In the genomic region with DNA sequence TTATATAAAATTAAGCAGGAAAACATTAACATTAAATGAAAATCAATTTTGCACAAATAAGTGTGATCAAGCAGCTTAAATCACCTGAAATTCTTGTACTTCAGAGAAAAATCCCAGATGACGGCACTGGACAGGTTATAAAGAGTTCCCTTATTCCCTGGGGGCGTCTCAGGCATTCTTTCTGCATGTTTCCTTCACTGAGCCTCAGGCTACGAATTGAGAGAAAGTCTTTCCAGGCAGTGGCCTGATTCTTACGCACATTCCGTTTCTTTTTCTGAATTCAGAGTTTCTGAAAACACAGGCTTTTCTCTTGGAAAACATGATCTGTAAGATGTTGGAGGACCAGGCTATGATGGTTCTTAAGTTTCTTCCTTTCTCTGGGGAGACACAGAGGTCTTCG, we compare ENCODE assay signal across 23 cellular contexts. TPM values are rescaled to one million over a fixed set of nuclear protein-coding genes. Genes with fewer than 3 reads are reported as not detected.
DNase-seq lines count a peak whose midpoint lies in the region; ATAC-seq and TF ChIP-seq lines count a peak whose summit lies in the region.
"Had no signal": no experiment of that assay in that cellular context is flagged by ENCODE, and none has a peak within 500 bp of the region (broad histone marks: within the 10 kb centered on the region; RNA-seq: fewer than 3 reads in every experiment).

No MANE protein-coding gene starts in this region.

- no peak for ATAC-seq in GM23338

- H3K27ac Mint-ChIP-seq in GM23338 (peak overlapping the region; percentile 88; the same call in 1 of the 2 replicates), endothelial cell (ENCODE audit: unreplicated experiment) (no peak overlapping the region)
- H3K27ac Mint-ChIP-seq: CD4-positive, alpha-beta T cell had no signal

- H3K27ac ChIP-seq in GM23338 (ENCODE audit: low read depth) = 0 out of 2 replicates have a peak overlapping the region, but pooled peaks have one; percentile 73
- H3K27ac ChIP-seq: BLaER1, Peyer's patch had no signal

- no peak for TF ChIP-seq CTCF in GM23338 (conservative IDR thresholded peaks at IDR 0.05; ENCODE audit: low read depth in 2 of 2)
- TF ChIP-seq CTCF in endothelial cell (IDR thresholded peaks at IDR 0.05; ENCODE audit: unreplicated experiment) = no peak

- no peaks in the 10 kb centered on the region; the same call in 1 of the 2 replicates for H4K20me1 ChIP-seq in GM23338 (replicated peaks; ENCODE audit: insufficient read depth)
- H4K20me1 ChIP-seq: BLaER1 had no signal

- H3K9me2 ChIP-seq in GM23338 (ENCODE audit: insufficient read depth) = no peaks in the 10 kb centered on the region

- H3K36me3 Mint-ChIP-seq in GM23338 (ENCODE audit: low read depth) (peaks cover 53% of the 10 kb centered on the region), endothelial cell (ENCODE audit: low read depth, unreplicated experiment) (peaks cover 54% of the 10 kb centered on the region)

- H3K27me3 Mint-ChIP-seq in GM23338 (ENCODE audit: insufficient read depth, low read depth, poor library complexity) (no peaks in the 10 kb centered on the region), endothelial cell (ENCODE audit: unreplicated experiment) (peaks cover 9% of the 10 kb centered on the region)
- H3K27me3 Mint-ChIP-seq: CD4-positive, alpha-beta T cell had no signal

- H3K36me3 ChIP-seq in GM23338 (ENCODE audit: insufficient read depth) = 0 out of 2 replicates have a peak, but pooled peaks cover 18% of the 10 kb centered on the region

- H3K4me3 ChIP-seq in GM23338 = no peak overlapping the region
- H3K4me3 ChIP-seq: BLaER1, Peyer's patch had no signal

- no peak overlapping the region for H2AFZ ChIP-seq in GM23338

- no peaks in the 10 kb centered on the region for H3F3A ChIP-seq in GM23338 (replicated peaks; ENCODE audit: low read depth)

- H3K4me3 Mint-ChIP-seq in GM23338 (no peak overlapping the region), endothelial cell (ENCODE audit: unreplicated experiment) (peak overlapping the region; percentile 34)
- H3K4me3 Mint-ChIP-seq: CD4-positive, alpha-beta T cell had no signal

- no peaks in the 10 kb centered on the region for H3K79me2 ChIP-seq in GM23338 (replicated peaks; ENCODE audit: insufficient read depth)

- peaks cover 10% of the 10 kb centered on the region; the same call in 1 of the 2 replicates for H3K4me1 ChIP-seq in GM23338 (ENCODE audit: insufficient read depth)

- H3K4me1 Mint-ChIP-seq in GM23338 = peaks cover 29% of the 10 kb centered on the region
- H3K4me1 Mint-ChIP-seq in endothelial cell (ENCODE audit: unreplicated experiment) = peaks cover 22% of the 10 kb centered on the region

- DNase-seq in GM23338 (ENCODE audit: low spot score) (no peak), endothelial cell (ENCODE audit: low spot score) (no peak), left kidney (ENCODE audit: low read depth, low spot score) (peak; percentile 12), renal cortical epithelial cell (ENCODE audit: low read depth) (peak; percentile 15), hepatic stellate cell (ENCODE audit: low spot score) (no peak), DMS114 treated with DMSO at 0.1 percent for 48 hours (lab: John Stamatoyannopoulos, UW; ENCODE audit: unreplicated experiment) (no peak), mesenteric fat pad (ENCODE audit: low spot score) (no peak), NCI-H1694 (lab: John Stamatoyannopoulos, UW) (no peak)
- DNase-seq: ACHN; CD4-positive, alpha-beta T cell; COR-L47; DMS153; GF-D8; KBM-7; NCI-H1092 treated with DMSO at 0.1 percent for 48 hours; NCI-H146; NCI-H2029 treated with DMSO at 0.1 percent for 48 hours; NCI-H345; NCI-H524; NCI-H82; Peyer's patch; Right ventricle myocardium superior had no signal

- no peak overlapping the region for H3K4me2 ChIP-seq in GM23338
- H3K4me2 ChIP-seq: BLaER1 had no signal

- no peaks in the 10 kb centered on the region for H3K27me3 ChIP-seq in GM23338 (ENCODE audit: insufficient read depth)
- H3K27me3 ChIP-seq: BLaER1, Peyer's patch had no signal

- H3K9me3 Mint-ChIP-seq in GM23338 (peaks cover 15% of the 10 kb centered on the region), endothelial cell (ENCODE audit: unreplicated experiment) (no peaks in the 10 kb centered on the region)
- H3K9me3 Mint-ChIP-seq: CD4-positive, alpha-beta T cell had no signal

TF ChIP-seq in GM23338, 12 proteins besides CTCF, POLR2A, EP300 and RAD21 (continues in another document):
- TF ChIP-seq REST (IDR thresholded peaks at IDR 0.05; ENCODE audit: unreplicated experiment) = no peak

RNA-seq across cellular contexts. Expression of gene PITPNM3, which starts 22.1 kb away (rescaled TPM):
- total RNA-seq in GM23338 (2014; rRNA removed; shearing (Covaris generic)) = 1.5 and 2.2 TPM in 2 replicates
- polyA plus RNA-seq in GM23338 (2016; fragmentation: Nextera tagmentation; extraction: Ambion mirVana) = 0.68 and 1.0 TPM in 2 replicates
- total RNA-seq in endothelial cell (ENCODE audit: unreplicated experiment) (0.72 TPM), renal cortical epithelial cell (2.3 and 3.1 TPM in 2 replicates), mesenteric fat pad (1.1 TPM)

Comparison
In these comparisons a context has a peak if more than half of its experiments do, and no peak if none do; other contexts are left out.
1. DNase-seq: peak in left kidney (single experiment) and renal cortical epithelial cell (single experiment); none in GM23338 (single experiment), endothelial cell (single experiment), hepatic stellate cell (single experiment), DMS114 treated with DMSO at 0.1 percent for 48 hours (single experiment), mesenteric fat pad (single experiment) and NCI-H1694 (single experiment).